8 cellular contexts compared by ENCODE assay signal in the genomic region with DNA sequence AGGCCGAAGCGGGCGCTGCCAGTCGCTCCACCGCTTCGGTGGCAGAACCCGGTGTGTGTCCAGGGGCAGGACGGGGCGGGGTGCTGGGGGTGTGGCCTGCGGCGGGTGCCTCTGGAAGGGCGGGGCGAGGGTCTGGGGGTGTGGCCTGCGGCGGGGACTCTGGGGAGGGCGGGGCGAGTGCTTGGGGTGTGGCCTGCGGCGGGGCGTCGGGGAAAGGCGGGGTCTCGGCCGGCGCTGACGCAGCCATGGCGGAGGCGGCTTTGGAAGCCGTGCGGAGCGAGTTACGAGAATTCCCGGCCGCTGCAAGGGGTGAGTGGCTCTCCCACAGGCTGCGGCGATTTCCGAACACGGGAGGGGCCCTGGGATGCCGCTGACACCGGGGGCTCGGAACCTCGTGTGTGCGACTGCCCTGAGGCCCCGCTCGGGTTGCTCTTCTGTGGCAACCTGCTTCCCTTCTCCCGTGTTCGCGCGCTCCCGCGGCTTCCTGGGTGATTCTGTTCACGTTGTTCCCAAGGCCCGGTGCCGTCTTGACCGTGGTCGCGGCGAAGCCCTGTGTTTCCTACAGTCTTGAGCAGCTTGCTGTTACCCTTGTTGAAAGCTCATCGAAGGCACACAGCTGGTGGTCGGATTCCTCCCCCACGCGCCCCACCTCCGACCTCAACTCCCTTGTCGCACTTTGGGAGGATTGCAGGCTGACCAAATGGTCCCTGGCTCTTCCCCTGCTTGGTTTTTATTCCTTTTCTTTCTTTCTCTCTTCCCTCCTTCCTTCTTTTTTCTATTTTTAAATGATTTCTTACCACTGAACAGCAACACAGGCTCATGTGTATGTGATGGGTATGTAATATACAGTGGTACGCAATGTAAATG. TPM values are rescaled to one million over a fixed set of nuclear protein-coding genes. Genes with fewer than 3 reads are reported as not detected.
A peak's percentile ranks its signal among the peaks of the same experiment; 100 is the strongest.
DNase-seq lines count a peak whose midpoint lies in the region; ATAC-seq and TF ChIP-seq lines count a peak whose summit lies in the region.

A gene (plus strand): TSS at position 213 of the 867 bp plus-strand sequence. CDS start 33 bp downstream, at position 246.

- no peaks in the 10 kb centered on the region for H4K20me1 ChIP-seq in PC-9 (ENCODE audit: insufficient read depth)

- H3K27ac ChIP-seq in CD8-positive, alpha-beta memory T cell (ENCODE audit: low read depth, low read length) = peak within 1 kb of the TSS; percentile 73
- H3K27ac ChIP-seq in HUES48 (ENCODE audit: low read depth, low read length) (peak within 1 kb of the TSS; percentile 74), PC-9 (no peak within 1 kb of the TSS), esophagus (ENCODE audit: low read depth in 2 of 2, low read length in 1 of 2) (peak within 1 kb of the TSS; percentile 94 to 96), muscle layer of duodenum (ENCODE audit: low read length) (peak within 1 kb of the TSS; percentile 76)

- whole genome bisulfite sequencing in esophagus, 2 donors = 1% methylated on average over 60 to 65 of the region's 65 CpGs

- H3K36me3 ChIP-seq in CD8-positive, alpha-beta memory T cell (ENCODE audit: insufficient read depth, low read length) = no peaks in the 10 kb centered on the region
- H3K36me3 ChIP-seq in HUES48 (ENCODE audit: control insufficient read depth, insufficient read depth, low read length) (peaks cover 16% of the 10 kb centered on the region), PC-9 (ENCODE audit: low read depth) (no peaks in the 10 kb centered on the region), esophagus (ENCODE audit: control insufficient read depth in 2 of 2, insufficient read depth in 2 of 2, low read length in 1 of 2) (peaks cover 11 to 34% of the 10 kb centered on the region in 2 donors), muscle layer of duodenum (ENCODE audit: control insufficient read depth in 1 of 2, insufficient read depth in 2 of 2, low read length in 2 of 2) (peaks cover 9 to 35% of the 10 kb centered on the region in 2 donors)

- H3K4me3 ChIP-seq in CD8-positive, alpha-beta memory T cell (ENCODE audit: low read length) = peak within 1 kb of the TSS; percentile 77
- H3K4me3 ChIP-seq in HUES48 (ENCODE audit: low read depth, low read length) (peak within 1 kb of the TSS; percentile 97), PC-9 (peak within 1 kb of the TSS; percentile 81), esophagus (ENCODE audit: low read depth in 1 of 2, low read length in 2 of 2) (peak within 1 kb of the TSS; percentile 79 to 86), muscle layer of duodenum (ENCODE audit: low read depth in 1 of 2, low read length in 2 of 2) (peak within 1 kb of the TSS; percentile 68 to 74)

- H3K9ac ChIP-seq in HUES48 (ENCODE audit: low read depth, low read length) = peak within 1 kb of the TSS; percentile 72

- H3K9me2 ChIP-seq in PC-9 (ENCODE audit: insufficient read depth) = no peaks in the 10 kb centered on the region

- H3K4me3 Mint-ChIP-seq in CD8-positive, alpha-beta memory T cell = peak within 1 kb of the TSS; percentile 82 to 98 (median 91)
- H3K4me3 Mint-ChIP-seq in activated T-cell treated with anti-CD3 and anti-CD28 coated beads, Interleukin-2, amount 50 U/mL, for 24 hours = peak within 1 kb of the TSS; percentile 83

- no peaks in the 10 kb centered on the region for H3K79me2 ChIP-seq in PC-9 (ENCODE audit: low read depth)

- H3F3A ChIP-seq in PC-9 (ENCODE audit: insufficient read depth, low read depth) = peaks cover 6% of the 10 kb centered on the region; the same call in 1 of the 2 replicates

- DNase-seq in CD8-positive, alpha-beta memory T cell = peak; percentile 87 to 99 (median 93)
- DNase-seq in PC-9 = peak; percentile 51 to 93
- DNase-seq in activated T-cell treated with anti-CD3 and anti-CD28 coated beads, Interleukin-2, amount 50 U/mL, for 24 hours = peak; percentile 97
- DNase-seq in stimulated activated CD8-positive, alpha-beta memory T cell treated with anti-CD3 and anti-CD28 coated beads, Interleukin-7, amount 100 ng/mL, for 1 hour (ENCODE audit: low read depth in 2 of 2) = peak; percentile 94 to 96

- intact Hi-C loops in PC-9 (cut with micrococcal nuclease; ENCODE audit: unreplicated experiment) = loop anchor here (2.0 kb wide), 2 partner anchors 77 to 145 kb away; a partner anchor contains a TSS

- TSS peak; percentile 48 for BruUV-seq in PC-9 (replicated peaks; lab: Mats Ljungman, UMichigan)

- H3K4me1 ChIP-seq in CD8-positive, alpha-beta memory T cell (ENCODE audit: insufficient read depth, low read length) = peaks cover 38% of the 10 kb centered on the region
- H3K4me1 ChIP-seq in HUES48 (ENCODE audit: control insufficient read depth, insufficient read depth, low read length) (peaks cover 4% of the 10 kb centered on the region), PC-9 (replicated peaks; ENCODE audit: insufficient read depth) (peaks cover 15% of the 10 kb centered on the region), esophagus (ENCODE audit: control insufficient read depth in 2 of 2, insufficient read depth in 2 of 2, low read length in 1 of 2) (peaks cover 2 to 34% of the 10 kb centered on the region in 2 donors), muscle layer of duodenum (ENCODE audit: control insufficient read depth in 1 of 2, insufficient read depth in 2 of 2, low read length in 2 of 2) (peaks cover 0 to 10% of the 10 kb centered on the region in 2 donors)

- H3K27me3 Mint-ChIP-seq in CD8-positive, alpha-beta memory T cell = peaks cover 0 to 3% of the 10 kb centered on the region in 2 donors
- H3K27me3 Mint-ChIP-seq in activated T-cell treated with anti-CD3 and anti-CD28 coated beads, Interleukin-2, amount 50 U/mL, for 24 hours = no peaks in the 10 kb centered on the region

- H3K36me3 Mint-ChIP-seq in CD8-positive, alpha-beta memory T cell = peaks cover 3 to 50% (median 4%) of the 10 kb centered on the region in 3 donors
- H3K36me3 Mint-ChIP-seq in activated T-cell treated with anti-CD3 and anti-CD28 coated beads, Interleukin-2, amount 50 U/mL, for 24 hours (ENCODE audit: low read depth) = peaks cover 49% of the 10 kb centered on the region

- no peaks in the 10 kb centered on the region for H3K9me3 Mint-ChIP-seq in CD8-positive, alpha-beta memory T cell
- no peaks in the 10 kb centered on the region for H3K9me3 Mint-ChIP-seq in activated T-cell treated with anti-CD3 and anti-CD28 coated beads, Interleukin-2, amount 50 U/mL, for 24 hours

- H2AFZ ChIP-seq in PC-9 = peak within 1 kb of the TSS; percentile 88

- H3K27ac Mint-ChIP-seq in CD8-positive, alpha-beta memory T cell = peak within 1 kb of the TSS; percentile 67 to 99 (median 94)
- peak within 1 kb of the TSS; percentile 88 for H3K27ac Mint-ChIP-seq in activated T-cell treated with anti-CD3 and anti-CD28 coated beads, Interleukin-2, amount 50 U/mL, for 24 hours

- H3K4me2 ChIP-seq in PC-9 = peak within 1 kb of the TSS; percentile 95

- POLR2A ChIA-PET in CD8-positive, alpha-beta memory T cell (lab: Charles Lee) = interaction anchor here (0.7 to 1.6 kb wide), 4 partner anchors 13 to 109 kb away, joined by 3 to 7 read pairs (median 4); a partner anchor contains a TSS
- POLR2A ChIA-PET in PC-9 (lab: Charles Lee; ENCODE audit: unreplicated experiment) = interaction anchor here (0.5 to 0.6 kb wide), 2 partner anchors 22 to 147 kb away, joined by 4 to 7 read pairs; no protein-coding TSS in a partner anchor

- no peaks in the 10 kb centered on the region for H3K27me3 ChIP-seq in CD8-positive, alpha-beta memory T cell (ENCODE audit: insufficient read depth, low read length, poor library complexity, severe bottlenecking)
- H3K27me3 ChIP-seq in HUES48 (ENCODE audit: control insufficient read depth, insufficient read depth, low read length) (no peaks in the 10 kb centered on the region; the same call in 1 of the 2 replicates), PC-9 (ENCODE audit: insufficient read depth, low read depth) (no peaks in the 10 kb centered on the region), esophagus (ENCODE audit: control insufficient read depth in 1 of 2, insufficient read depth in 2 of 2, low read length in 2 of 2) (no peaks in the 10 kb centered on the region), muscle layer of duodenum (ENCODE audit: low read depth, low read length) (no peaks in the 10 kb centered on the region)

- CTCF ChIA-PET in CD8-positive, alpha-beta memory T cell (lab: Charles Lee) = interaction anchor here (1.0 to 1.9 kb wide), 5 partner anchors 17 to 79 kb away, joined by 3 to 8 read pairs (median 4); a partner anchor contains a TSS
- CTCF ChIA-PET in PC-9 (lab: Charles Lee) = interaction anchor here (0.6 to 1.7 kb wide), 2 partner anchors 55 to 77 kb away, joined by 3 to 5 read pairs; no protein-coding TSS in a partner anchor

- H3K9me3 ChIP-seq in CD8-positive, alpha-beta memory T cell (ENCODE audit: low read length) = no peaks in the 10 kb centered on the region
- H3K9me3 ChIP-seq in HUES48 (ENCODE audit: control insufficient read depth, insufficient read depth, low read length) (no peaks in the 10 kb centered on the region), PC-9 (ENCODE audit: insufficient read depth, low read depth) (no peaks in the 10 kb centered on the region), esophagus (ENCODE audit: control insufficient read depth in 2 of 2, insufficient read depth in 1 of 2, low read depth in 1 of 2, low read length in 1 of 2) (no peaks in the 10 kb centered on the region), muscle layer of duodenum (ENCODE audit: control insufficient read depth in 1 of 2, low read length in 2 of 2) (no peaks in the 10 kb centered on the region)

- peaks cover 40 to 55% (median 47%) of the 10 kb centered on the region in 3 donors for H3K4me1 Mint-ChIP-seq in CD8-positive, alpha-beta memory T cell
- H3K4me1 Mint-ChIP-seq in activated T-cell treated with anti-CD3 and anti-CD28 coated beads, Interleukin-2, amount 50 U/mL, for 24 hours (ENCODE audit: low read depth) = peaks cover 49% of the 10 kb centered on the region

- no peak for TF ChIP-seq CTCF in PC-9 (conservative IDR thresholded peaks at IDR 0.05)

- ATAC-seq in GM19467 (IDR thresholded peaks at IDR 0.05; ENCODE audit: unreplicated experiment) = peak; percentile 53

RNA-seq across cellular contexts. Expression of the gene that starts here (rescaled TPM):
- total RNA-seq in CD8-positive, alpha-beta memory T cell = 10 to 100 TPM; 14.4 to 15.0 TPM
- 25.5 TPM for polyA plus RNA-seq in CD8-positive, alpha-beta memory T cell
- 6.5 and 11.7 TPM in 2 replicates for total RNA-seq in PC-9 (2021)
- 10 to 100 TPM; 27.9 to 39.4 TPM for polyA plus RNA-seq in esophagus
